In the genomic region with DNA sequence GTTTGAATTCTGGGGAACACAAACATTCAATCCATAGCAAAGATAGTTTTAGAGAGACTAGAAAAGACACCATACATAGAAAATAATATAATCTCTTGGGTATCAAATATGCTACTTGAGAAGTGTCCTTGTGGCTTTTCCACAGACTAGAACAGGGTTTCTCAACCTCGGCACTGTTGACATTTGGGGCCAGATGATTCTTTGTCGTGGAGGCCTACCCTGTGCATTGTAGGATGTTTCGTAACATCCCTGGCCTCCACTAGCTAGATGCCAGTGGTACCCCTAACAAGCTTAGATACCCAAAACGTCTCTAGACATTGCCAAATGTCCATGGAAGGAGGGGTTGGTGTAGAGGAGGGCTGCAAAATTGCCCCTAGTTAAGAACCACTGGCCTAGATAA, we compare ENCODE assay signal across 1 cellular context.
TF ChIP-seq lines count a peak whose summit lies in the region.

No MANE protein-coding gene starts in this region.

TF ChIP-seq in K562, 482 proteins besides CTCF, POLR2A, EP300 and RAD21 (continued from another document):
- TF ChIP-seq JUND (IDR thresholded peaks at IDR 0.05; ENCODE audit: borderline replicate concordance, low read depth, low read length) (no peak), JUND (tag; IDR thresholded peaks at IDR 0.05; ENCODE audit: borderline replicate concordance, low read depth, low read length) (no peak), KDM1A (IDR thresholded peaks at IDR 0.05) (no peak), ZBTB33 (CRISPR knock-in tag; IDR thresholded peaks at IDR 0.05) (no peak), ZC3H8 (IDR thresholded peaks at IDR 0.05) (no peak), NEUROD1 (IDR thresholded peaks at IDR 0.05; ENCODE audit: borderline replicate concordance, low read depth, low read length, partially characterized antibody) (no peak), HDAC8 (tag; IDR thresholded peaks at IDR 0.05) (no peak), ZNF354B (CRISPR knock-in tag; IDR thresholded peaks at IDR 0.05) (no peak), CTBP1 (IDR thresholded peaks at IDR 0.05; ENCODE audit: borderline replicate concordance) (no peak), BDP1 (IDR thresholded peaks at IDR 0.05; ENCODE audit: insufficient read depth, insufficient read length) (no peak), CHCHD3 (CRISPR knock-in tag; IDR thresholded peaks at IDR 0.05) (no peak), USF1 (CRISPR knock-in tag; IDR thresholded peaks at IDR 0.05) (no peak), E2F6 (IDR thresholded peaks at IDR 0.05; ENCODE audit: borderline replicate concordance in 1 of 2, extremely low read depth in 1 of 2, insufficient read depth in 1 of 2, insufficient read length in 1 of 2, low read depth in 1 of 2, low read length in 1 of 2, poor library complexity in 1 of 2, severe bottlenecking in 1 of 2) (no peak), TEAD4 (IDR thresholded peaks at IDR 0.05; ENCODE audit: low read length) (no peak), TEAD4 (CRISPR knock-in tag; IDR thresholded peaks at IDR 0.05; ENCODE audit: borderline replicate concordance) (no peak), ELF2 (CRISPR knock-in tag; IDR thresholded peaks at IDR 0.05) (no peak)
- TF ChIP-seq, protein P1, sequence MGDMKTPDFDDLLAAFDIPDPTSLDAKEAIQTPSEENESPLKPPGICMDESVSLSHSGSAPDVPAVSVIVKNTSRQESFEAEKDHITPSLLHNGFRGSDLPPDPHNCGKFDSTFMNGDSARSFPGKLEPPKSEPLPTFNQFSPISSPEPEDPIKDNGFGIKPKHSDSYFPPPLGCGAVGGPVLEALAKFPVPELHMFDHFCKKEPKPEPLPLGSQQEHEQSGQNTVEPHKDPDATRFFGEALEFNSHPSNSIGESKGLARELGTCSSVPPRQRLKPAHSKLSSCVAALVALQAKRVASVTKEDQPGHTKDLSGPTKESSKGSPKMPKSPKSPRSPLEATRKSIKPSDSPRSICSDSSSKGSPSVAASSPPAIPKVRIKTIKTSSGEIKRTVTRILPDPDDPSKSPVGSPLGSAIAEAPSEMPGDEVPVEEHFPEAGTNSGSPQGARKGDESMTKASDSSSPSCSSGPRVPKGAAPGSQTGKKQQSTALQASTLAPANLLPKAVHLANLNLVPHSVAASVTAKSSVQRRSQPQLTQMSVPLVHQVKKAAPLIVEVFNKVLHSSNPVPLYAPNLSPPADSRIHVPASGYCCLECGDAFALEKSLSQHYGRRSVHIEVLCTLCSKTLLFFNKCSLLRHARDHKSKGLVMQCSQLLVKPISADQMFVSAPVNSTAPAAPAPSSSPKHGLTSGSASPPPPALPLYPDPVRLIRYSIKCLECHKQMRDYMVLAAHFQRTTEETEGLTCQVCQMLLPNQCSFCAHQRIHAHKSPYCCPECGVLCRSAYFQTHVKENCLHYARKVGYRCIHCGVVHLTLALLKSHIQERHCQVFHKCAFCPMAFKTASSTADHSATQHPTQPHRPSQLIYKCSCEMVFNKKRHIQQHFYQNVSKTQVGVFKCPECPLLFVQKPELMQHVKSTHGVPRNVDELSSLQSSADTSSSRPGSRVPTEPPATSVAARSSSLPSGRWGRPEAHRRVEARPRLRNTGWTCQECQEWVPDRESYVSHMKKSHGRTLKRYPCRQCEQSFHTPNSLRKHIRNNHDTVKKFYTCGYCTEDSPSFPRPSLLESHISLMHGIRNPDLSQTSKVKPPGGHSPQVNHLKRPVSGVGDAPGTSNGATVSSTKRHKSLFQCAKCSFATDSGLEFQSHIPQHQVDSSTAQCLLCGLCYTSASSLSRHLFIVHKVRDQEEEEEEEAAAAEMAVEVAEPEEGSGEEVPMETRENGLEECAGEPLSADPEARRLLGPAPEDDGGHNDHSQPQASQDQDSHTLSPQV (IDR thresholded peaks at IDR 0.05): no peak
- TF ChIP-seq, protein P2, sequence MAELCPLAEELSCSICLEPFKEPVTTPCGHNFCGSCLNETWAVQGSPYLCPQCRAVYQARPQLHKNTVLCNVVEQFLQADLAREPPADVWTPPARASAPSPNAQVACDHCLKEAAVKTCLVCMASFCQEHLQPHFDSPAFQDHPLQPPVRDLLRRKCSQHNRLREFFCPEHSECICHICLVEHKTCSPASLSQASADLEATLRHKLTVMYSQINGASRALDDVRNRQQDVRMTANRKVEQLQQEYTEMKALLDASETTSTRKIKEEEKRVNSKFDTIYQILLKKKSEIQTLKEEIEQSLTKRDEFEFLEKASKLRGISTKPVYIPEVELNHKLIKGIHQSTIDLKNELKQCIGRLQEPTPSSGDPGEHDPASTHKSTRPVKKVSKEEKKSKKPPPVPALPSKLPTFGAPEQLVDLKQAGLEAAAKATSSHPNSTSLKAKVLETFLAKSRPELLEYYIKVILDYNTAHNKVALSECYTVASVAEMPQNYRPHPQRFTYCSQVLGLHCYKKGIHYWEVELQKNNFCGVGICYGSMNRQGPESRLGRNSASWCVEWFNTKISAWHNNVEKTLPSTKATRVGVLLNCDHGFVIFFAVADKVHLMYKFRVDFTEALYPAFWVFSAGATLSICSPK (IDR thresholded peaks at IDR 0.05; ENCODE audit: borderline replicate concordance): no peak
